7 cellular contexts compared by ENCODE assay signal in genomic region chr2:162073776-162074578, GRCh38. TPM values are rescaled to one million over a fixed set of nuclear protein-coding genes. Genes with fewer than 3 reads are reported as not detected.
DNase-seq lines count a peak whose midpoint lies in the region; ATAC-seq, FAIRE-seq and TF ChIP-seq lines count a peak whose summit lies in the region.

DPP4 (minus strand) TSS chr2:162074215; CDS start chr2:162073981, 234 bp downstream.

- H3K27ac ChIP-seq in H9 (ENCODE audit: insufficient read length, low read depth, low read length), result no peak within 1 kb of the TSS
- no peak within 1 kb of the TSS for H3K27ac ChIP-seq in ovary

- H4K5ac ChIP-seq in H9 (ENCODE audit: insufficient read length, low read depth, low read length), result no peak within 1 kb of the TSS

- H3K4me3 Mint-ChIP-seq in H9, result peak within 1 kb of the TSS; percentile 63 to 83

- peaks cover 7% of the 10 kb centered on the region for H3K23me2 ChIP-seq in H9 (ENCODE audit: insufficient read length, low read depth, low read length, poor library complexity, severe bottlenecking)

- no peak for TF ChIP-seq CTCF in H9 (conservative IDR thresholded peaks at IDR 0.05)
- no peak for TF ChIP-seq CTCF in fibroblast of the aortic adventitia (IDR thresholded peaks at IDR 0.05; ENCODE audit: insufficient read depth, low read length)
- TF ChIP-seq CTCF in ovary (IDR thresholded peaks at IDR 0.05), result no peak

- H3K36me3 ChIP-seq in MG63 (no peaks in the 10 kb centered on the region), ovary (no peaks in the 10 kb centered on the region)

- no peak within 1 kb of the TSS for H2AK5ac ChIP-seq in H9 (ENCODE audit: insufficient read length, low read length)

- peak within 1 kb of the TSS; percentile 37 for H3K9ac ChIP-seq in H9 (ENCODE audit: extremely low read depth, insufficient read length, low read length)

- no peak for FAIRE-seq in urothelium cell line (lab: Jason Lieb, UNC)

- peaks cover 8 to 17% (median 9%) of the 10 kb centered on the region in 3 experiments; a peak in 5 of 7 replicates for H3K36me3 Mint-ChIP-seq in H9 (ENCODE audit: insufficient read depth in 1 of 3, low read depth in 3 of 3)

- peak within 1 kb of the TSS in 2 of 3 experiments; percentile 19 to 76; a peak in 3 of 7 replicates for H3K27ac Mint-ChIP-seq in H9

- peak within 1 kb of the TSS; percentile 27 for H2AFZ ChIP-seq in H9 (ENCODE audit: low read length)

- no peak within 1 kb of the TSS for H2BK5ac ChIP-seq in H9 (ENCODE audit: insufficient read length, low read length)

- peak within 1 kb of the TSS; percentile 13 for H3K18ac ChIP-seq in H9 (ENCODE audit: insufficient read length, low read depth, low read length)

- H3K23ac ChIP-seq in H9 (ENCODE audit: insufficient read length, low read depth, low read length), result no peak within 1 kb of the TSS

- no peaks in the 10 kb centered on the region for H3K9me3 ChIP-seq in H9 (ENCODE audit: control insufficient read depth, low read depth, low read length)
- peaks cover 6% of the 10 kb centered on the region for H3K9me3 ChIP-seq in MG63
- no peaks in the 10 kb centered on the region for H3K9me3 ChIP-seq in ovary

- no peak within 1 kb of the TSS for H2BK12ac ChIP-seq in H9 (ENCODE audit: insufficient read length, low read depth, low read length)

- ATAC-seq in GM18498 (IDR thresholded peaks at IDR 0.05; ENCODE audit: unreplicated experiment), result peak; percentile 93

- H4K20me1 ChIP-seq in H9 (ENCODE audit: control insufficient read depth, insufficient read depth, insufficient read length), result no peaks in the 10 kb centered on the region

- no CpG with 5 or more reads among the region's 76 CpGs for WGBS in H9 (ENCODE audit: extremely low coverage, insufficient read length, low lambda C conversion rate)
- WGBS in ovary, 3 donors, result 1 to 2% (median 2%) methylated on average over 65 to 76 of the region's 76 CpGs

- no peak within 1 kb of the TSS for H4K91ac ChIP-seq in H9 (ENCODE audit: insufficient read length, low read depth, low read length)

- H2BK120ac ChIP-seq in H9 (ENCODE audit: low read depth, low read length, poor library complexity, severe bottlenecking), result no peak within 1 kb of the TSS

- TF ChIP-seq EP300 in ovary (IDR thresholded peaks at IDR 0.05), result no peak

- H4K8ac ChIP-seq in H9 (replicated peaks; ENCODE audit: insufficient read length, low read depth, low read length), result no peak within 1 kb of the TSS

- peaks cover 16% of the 10 kb centered on the region in 2 experiments for H3K9me3 Mint-ChIP-seq in H9

- no peak within 1 kb of the TSS for H3K4ac ChIP-seq in H9 (ENCODE audit: low read depth, low read length)

- peak within 1 kb of the TSS; percentile 49; the same call in 1 of the 2 replicates for H3K14ac ChIP-seq in H9 (ENCODE audit: insufficient read depth, low read length)

- DNase-seq in H9 (peak; percentile 66), MG63 (peak; percentile 56), activated T-cell treated with anti-CD3 and anti-CD28 coated beads for 4 hours (peak; percentile 27), fibroblast of the aortic adventitia (ENCODE audit: low read depth) (no peak), ovary (peak in 4 of 5 donors; percentile 20 to 47 (median 33)), urothelium cell line (ENCODE audit: low spot score) (peak; percentile 64)

- TF ChIP-seq POLR2A in ovary (IDR thresholded peaks at IDR 0.05), result no peak

- H3K27me3 ChIP-seq in H9 (ENCODE audit: insufficient read depth, low read length), result peaks cover 7% of the 10 kb centered on the region; the same call in 1 of the 2 replicates
- no peaks in the 10 kb centered on the region; the same call in 1 of the 2 replicates for H3K27me3 ChIP-seq in MG63
- H3K27me3 ChIP-seq in ovary, result no peaks in the 10 kb centered on the region

- no peaks in the 10 kb centered on the region for H3K79me2 ChIP-seq in H9 (ENCODE audit: insufficient read depth, low read length)

- no peaks in the 10 kb centered on the region for H3K79me1 ChIP-seq in H9 (ENCODE audit: insufficient read depth, low read depth, low read length, poor library complexity, severe bottlenecking)

- no peak within 1 kb of the TSS for H2BK15ac ChIP-seq in H9 (ENCODE audit: low read depth, low read length)

- peak within 1 kb of the TSS; percentile 47 for H3K4me3 ChIP-seq in MG63
- H3K4me3 ChIP-seq in fibroblast of the aortic adventitia (ENCODE audit: low read depth, low read length), result peak within 1 kb of the TSS; percentile 89
- peak within 1 kb of the TSS; percentile 44 for H3K4me3 ChIP-seq in ovary

- peaks cover 34 to 38% of the 10 kb centered on the region in 2 experiments for H3K4me1 Mint-ChIP-seq in H9

- H3K4me2 ChIP-seq in H9 (ENCODE audit: insufficient read depth, insufficient read length, low read length), result peak within 1 kb of the TSS; percentile 98

- intact Hi-C loops in ovary (cut with DNase I), result no loop called here

- H3K4me1 ChIP-seq in H9 (ENCODE audit: insufficient read depth, low read length) (peaks cover 3% of the 10 kb centered on the region; the same call in 1 of the 2 replicates), ovary (ENCODE audit: insufficient read depth) (peaks cover 4% of the 10 kb centered on the region)

- peaks cover 52% of the 10 kb centered on the region for H3K27me3 Mint-ChIP-seq in H9 (ENCODE audit: low read depth)

- no peak within 1 kb of the TSS for H3T11ph ChIP-seq in H9 (ENCODE audit: low read length)

- H2BK20ac ChIP-seq in H9 (ENCODE audit: low read depth, low read length, poor library complexity, severe bottlenecking), result no peak within 1 kb of the TSS

- no peak within 1 kb of the TSS for H3K56ac ChIP-seq in H9 (ENCODE audit: insufficient read length, low read depth, low read length)

RNA-seq across cellular contexts. Expression of gene DPP4, which starts in this region (rescaled TPM):
- total RNA-seq in H9 (2021) (2.2 and 2.8 TPM in 2 replicates), fibroblast of the aortic adventitia (ENCODE audit: low replicate concordance) (138 and 203 TPM in 2 replicates), ovary (1 to 10 TPM in 6 of 7 donors, under 1 TPM in 1; 0.71 to 6.5 (median 3.5) TPM)
- total RNA-seq in MG63 (2014; rRNA removed; shearing (Covaris generic); ENCODE audit: low replicate concordance), result 0.53 and 0.76 TPM in 2 replicates
- polyA plus RNA-seq in ovary, result 10 to 100 TPM in 1 of 2 donors, 1 to 10 TPM in 1; 3.7 to 46.6 TPM

Comparison
In these comparisons a context has a peak if more than half of its experiments do, and no peak if none do; other contexts are left out.
1. RNA of gene DPP4 (total RNA-seq): 138 to 203 TPM in fibroblast of the aortic adventitia; 0.71 to 6.5 TPM in ovary, 2.2 to 2.8 TPM in H9 and 0.53 to 0.76 TPM in MG63; every median in the first group is over 10 times any median in the second.
2. Peak in DNase-seq and H3K4me3 ChIP-seq in MG63; RNA of the gene not detected or under 1 TPM.
3. Peak in every context shown above with its lines, with median percentiles within 50 percentile points of each other: H3K4me3 ChIP-seq.